Comparison of ENCODE assay signal across 1 cellular context in genomic region chr17:59844884-59845594, GRCh38.
TF ChIP-seq lines count a peak whose summit lies in the region.

No MANE protein-coding gene starts in this region.

TF ChIP-seq in GM23338, 12 proteins besides CTCF, POLR2A, EP300 and RAD21 (continued from another document):
- TF ChIP-seq ETS1 (IDR thresholded peaks at IDR 0.05) (no peak), STAT1 (IDR thresholded peaks at IDR 0.05; ENCODE audit: unreplicated experiment) (no peak), POLR2AphosphoS5 (IDR thresholded peaks at IDR 0.05; ENCODE audit: low read depth) (no peak), NANOG (IDR thresholded peaks at IDR 0.05; ENCODE audit: borderline replicate concordance) (no peak), CREB1 (CRISPR knock-in tag; IDR thresholded peaks at IDR 0.05; ENCODE audit: low read depth) (no peak), JUNB (IDR thresholded peaks at IDR 0.05; ENCODE audit: unreplicated experiment) (no peak), REST (IDR thresholded peaks at IDR 0.05; ENCODE audit: unreplicated experiment) (no peak), ZNF114 (CRISPR knock-in tag; IDR thresholded peaks at IDR 0.05) (no peak)
